ENCODE assay signal across 13 cellular contexts in the genomic region with DNA sequence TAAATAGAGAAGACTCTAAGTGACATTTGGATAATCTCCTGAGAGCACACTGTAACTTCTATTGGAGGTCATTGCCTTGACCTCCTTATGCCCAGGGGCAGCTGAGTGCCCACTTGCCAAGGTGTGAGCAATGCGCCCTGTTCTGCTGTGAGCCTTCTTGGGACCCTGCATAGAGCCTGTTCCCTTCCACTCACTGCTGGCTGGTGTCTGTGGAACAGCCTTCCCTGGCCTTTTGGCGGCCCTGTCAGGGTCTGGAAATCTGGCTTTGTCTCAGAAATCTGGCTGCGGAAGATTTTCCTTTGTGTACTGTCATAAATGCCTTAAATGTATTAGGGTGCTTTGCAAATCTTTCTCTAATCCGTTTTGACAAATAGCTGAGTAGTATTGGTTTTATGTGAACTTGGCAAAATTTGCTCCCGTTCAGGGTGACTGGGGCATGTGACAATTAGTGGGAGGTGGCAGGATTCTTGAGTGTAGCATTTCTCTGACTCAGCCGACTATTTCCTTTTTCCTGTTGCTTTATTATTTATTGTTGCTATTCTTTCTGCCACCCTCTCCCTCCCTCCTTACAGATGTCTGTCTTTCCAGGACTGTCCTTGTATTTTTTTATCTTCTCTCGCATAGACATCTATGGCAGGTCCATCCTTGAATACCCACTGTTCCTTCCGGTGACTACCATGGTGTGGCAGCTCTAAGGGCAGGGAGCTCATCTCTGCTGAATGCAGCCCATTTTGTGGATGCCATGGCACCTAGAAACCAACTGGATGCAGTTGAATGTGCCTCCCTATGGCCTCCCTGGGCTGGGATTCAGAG. TPM values are rescaled to one million over a fixed set of nuclear protein-coding genes. Genes with fewer than 3 reads are reported as not detected.
DNase-seq lines count a peak whose midpoint lies in the region; TF ChIP-seq lines count a peak whose summit lies in the region.
"Had no signal": no experiment of that assay in that cellular context is flagged by ENCODE, and none has a peak within 500 bp of the region (broad histone marks: within the 10 kb centered on the region; RNA-seq: fewer than 3 reads in every experiment).

No MANE protein-coding gene starts in this region.

- no peak overlapping the region for H3K4me3 Mint-ChIP-seq in activated naive CD4-positive, alpha-beta T cell treated with anti-CD3 and anti-CD28 coated beads for 36 hours
- H3K4me3 Mint-ChIP-seq: mesothelial cell of epicardium, type B pancreatic cell had no signal

- no peak for TF ChIP-seq CTCF in uterus (IDR thresholded peaks at IDR 0.05)
- TF ChIP-seq CTCF in GM10266 (IDR thresholded peaks at IDR 0.05; ENCODE audit: control insufficient read depth, insufficient read depth, low read depth, missing control alignments), result no peak
- TF ChIP-seq CTCF in MM.1S (IDR thresholded peaks at IDR 0.05; ENCODE audit: low read length), result no peak

- peak; percentile 25 for DNase-seq in activated naive CD4-positive, alpha-beta T cell treated with anti-CD3 and anti-CD28 coated beads for 36 hours
- DNase-seq in activated naive CD4-positive, alpha-beta T cell treated with Interleukin-2 at 50 U/mL for 16 hours, result no peak
- DNase-seq in uterus, result no peak
- DNase-seq in GM10266 (ENCODE audit: extremely low spot score), result no peak
- DNase-seq in stimulated activated CD4-positive, alpha-beta T cell treated with anti-CD3 and anti-CD28 coated beads, Interleukin-1b, Interleukin-23, amount 100 ng/mL, for 48 hours, result no peak
- DNase-seq in MM.1S, result no peak
- DNase-seq: activated CD4-positive, alpha-beta T cell treated with anti-CD3 and anti-CD28 coated beads for 48 hours; anterior cingulate cortex had no signal

- 36 to 47% methylated on average over 8 of the region's 8 CpGs for WGBS in esophagus, 2 donors

- no peak overlapping the region for H3K27ac Mint-ChIP-seq in activated naive CD4-positive, alpha-beta T cell treated with anti-CD3 and anti-CD28 coated beads for 36 hours
- H3K27ac Mint-ChIP-seq: type B pancreatic cell had no signal

- H3K79me2 ChIP-seq in MM.1S (ENCODE audit: low read length), result no peaks in the 10 kb centered on the region

- H3K36me3 Mint-ChIP-seq in activated naive CD4-positive, alpha-beta T cell treated with anti-CD3 and anti-CD28 coated beads for 36 hours (ENCODE audit: low read depth), result no peaks in the 10 kb centered on the region
- H3K36me3 Mint-ChIP-seq: mesothelial cell of epicardium, type B pancreatic cell had no signal

- TF ChIP-seq POLR2A in uterus (IDR thresholded peaks at IDR 0.05), result no peak

- H3K9me3 ChIP-seq in esophagus (ENCODE audit: control insufficient read depth in 2 of 2, insufficient read depth in 1 of 2, low read depth in 1 of 2, low read length in 1 of 2), result no peaks in the 10 kb centered on the region
- H3K9me3 ChIP-seq in muscle layer of duodenum (ENCODE audit: control insufficient read depth in 1 of 2, low read length in 2 of 2), result no peaks in the 10 kb centered on the region
- no peaks in the 10 kb centered on the region for H3K9me3 ChIP-seq in uterus
- no peaks in the 10 kb centered on the region for H3K9me3 ChIP-seq in MM.1S (replicated peaks; ENCODE audit: insufficient read depth, low read length)
- H3K9me3 ChIP-seq: SJSA1 had no signal

- no peaks in the 10 kb centered on the region for H4K20me1 ChIP-seq in MM.1S (ENCODE audit: insufficient read depth, low read length)

- H3K9me2 ChIP-seq in MM.1S (replicated peaks; ENCODE audit: insufficient read depth, low read length), result no peaks in the 10 kb centered on the region

- H2AFZ ChIP-seq in MM.1S (ENCODE audit: low read length), result no peak overlapping the region

- no peak overlapping the region for H3K4me2 ChIP-seq in MM.1S (ENCODE audit: low read depth, low read length)

- H3F3A ChIP-seq in MM.1S (ENCODE audit: insufficient read depth, low read length), result no peaks in the 10 kb centered on the region

- CTCF ChIA-PET in activated naive CD4-positive, alpha-beta T cell treated with anti-CD3 and anti-CD28 coated beads for 36 hours (lab: Charles Lee), result interaction anchor here (1.2 kb wide), 1 partner anchor 45 kb away, joined by 3 read pairs; no protein-coding TSS in a partner anchor

- H3K27me3 ChIP-seq in esophagus (ENCODE audit: control insufficient read depth in 1 of 2, insufficient read depth in 2 of 2, low read length in 2 of 2) (no peaks in the 10 kb centered on the region), muscle layer of duodenum (ENCODE audit: low read depth, low read length) (no peaks in the 10 kb centered on the region), uterus (no peaks in the 10 kb centered on the region), MM.1S (replicated peaks; ENCODE audit: insufficient read depth, low read length) (no peaks in the 10 kb centered on the region)
- H3K27me3 ChIP-seq: SJSA1 had no signal

- peaks cover 29% of the 10 kb centered on the region for H3K4me1 Mint-ChIP-seq in activated naive CD4-positive, alpha-beta T cell treated with anti-CD3 and anti-CD28 coated beads for 36 hours (ENCODE audit: low read depth)

- H3K27ac ChIP-seq in esophagus (ENCODE audit: low read depth in 2 of 2, low read length in 1 of 2) (peak overlapping the region; percentile 44 to 50), muscle layer of duodenum (ENCODE audit: low read length) (peak overlapping the region; percentile 3), uterus (peak overlapping the region; percentile 16 to 50), MM.1S (ENCODE audit: low read length) (no peak overlapping the region)
- H3K27ac ChIP-seq: SJSA1 had no signal

- intact Hi-C loops in activated naive CD4-positive, alpha-beta T cell treated with anti-CD3 and anti-CD28 coated beads for 36 hours (cut with micrococcal nuclease), result no loop called here
- intact Hi-C loops in uterus (cut with DNase I; ENCODE audit: low total_unique reads), result no loop called here

- no peaks in the 10 kb centered on the region for H3K27me3 Mint-ChIP-seq in activated naive CD4-positive, alpha-beta T cell treated with anti-CD3 and anti-CD28 coated beads for 36 hours (ENCODE audit: low read depth)

- H3K9me3 Mint-ChIP-seq in activated naive CD4-positive, alpha-beta T cell treated with anti-CD3 and anti-CD28 coated beads for 36 hours, result no peaks in the 10 kb centered on the region
- H3K9me3 Mint-ChIP-seq: mesothelial cell of epicardium, type B pancreatic cell had no signal

- H3K36me3 ChIP-seq in esophagus (ENCODE audit: control insufficient read depth in 2 of 2, insufficient read depth in 2 of 2, low read length in 1 of 2) (no peaks in the 10 kb centered on the region), muscle layer of duodenum (ENCODE audit: control insufficient read depth in 1 of 2, insufficient read depth in 2 of 2, low read length in 2 of 2) (no peaks in the 10 kb centered on the region), uterus (no peaks in the 10 kb centered on the region), MM.1S (replicated peaks; ENCODE audit: insufficient read depth, low read length) (no peaks in the 10 kb centered on the region)
- H3K36me3 ChIP-seq: SJSA1 had no signal

- no peak overlapping the region for H3K4me3 ChIP-seq in esophagus (ENCODE audit: low read depth in 1 of 2, low read length in 2 of 2)
- H3K4me3 ChIP-seq in muscle layer of duodenum (ENCODE audit: low read depth in 1 of 2, low read length in 2 of 2), result no peak overlapping the region
- H3K4me3 ChIP-seq in uterus, result no peak overlapping the region
- no peak overlapping the region for H3K4me3 ChIP-seq in MM.1S (ENCODE audit: low read length)
- H3K4me3 ChIP-seq: SJSA1 had no signal

- H3K9ac ChIP-seq in MM.1S (ENCODE audit: low read length), result no peak overlapping the region

- H3K4me1 ChIP-seq in esophagus (ENCODE audit: control insufficient read depth in 2 of 2, insufficient read depth in 2 of 2, low read length in 1 of 2), result peaks cover 10 to 14% of the 10 kb centered on the region in 2 donors
- H3K4me1 ChIP-seq in muscle layer of duodenum (ENCODE audit: control insufficient read depth in 1 of 2, insufficient read depth in 2 of 2, low read length in 2 of 2), result peaks cover 14 to 50% of the 10 kb centered on the region in 2 donors
- H3K4me1 ChIP-seq in uterus, result peaks cover 0 to 16% of the 10 kb centered on the region in 2 donors
- H3K4me1 ChIP-seq in MM.1S (ENCODE audit: low read length), result no peaks in the 10 kb centered on the region

RNA-seq across cellular contexts. Expression of a gene that starts 41.8 kb away (rescaled TPM):
- total RNA-seq in activated naive CD4-positive, alpha-beta T cell treated with anti-CD3 and anti-CD28 coated beads for 36 hours, result 10 to 100 TPM; 19.4 to 21.3 TPM
- polyA plus RNA-seq in esophagus, result under 1 TPM; 0.79 to 0.99 TPM
- total RNA-seq in uterus, result 10 to 100 TPM; 23.8 to 82.2 (median 39.3) TPM
